Comparison of ENCODE assay signal across 12 cellular contexts in genomic region chr5:14743601-14744295, GRCh38.
DNase-seq lines count a peak whose midpoint lies in the region; ATAC-seq and TF ChIP-seq lines count a peak whose summit lies in the region.
"Had no signal": no experiment of that assay in that cellular context is flagged by ENCODE, and none has a peak within 500 bp of the region (broad histone marks: within the 10 kb centered on the region; RNA-seq: fewer than 3 reads in every experiment).

No MANE protein-coding gene starts in this region.

- no peak for TF ChIP-seq CTCF in CD8-positive, alpha-beta T cell (IDR thresholded peaks at IDR 0.05)
- no peak for TF ChIP-seq CTCF in astrocyte of the cerebellum (IDR thresholded peaks at IDR 0.05; ENCODE audit: low read depth, low read length, missing control alignments)

- in situ Hi-C loops in HAP-1 (cut with MboI; ENCODE audit: low sequenced_read_pairs) = no loop called here
- in situ Hi-C loops in astrocyte of the cerebellum (cut with HindIII; ENCODE audit: low sequenced_read_pairs) = no loop called here

- POLR2A ChIA-PET in CD8-positive, alpha-beta T cell (lab: Charles Lee) = interaction anchor here (0.9 kb wide), 1 partner anchor 25 kb away, joined by 3 read pairs; no protein-coding TSS in a partner anchor

- H3K27ac Mint-ChIP-seq in CD8-positive, alpha-beta T cell = peak overlapping the region; percentile 79

- CTCF ChIA-PET in CD8-positive, alpha-beta T cell (lab: Charles Lee) = interaction anchor here (0.7 to 5.7 kb wide), 3 partner anchors 16 to 250 kb away, joined by 3 to 27 read pairs (median 5); no protein-coding TSS in a partner anchor

- H3K36me3 Mint-ChIP-seq in CD8-positive, alpha-beta T cell = peaks cover 84% of the 10 kb centered on the region

- peaks cover 10% of the 10 kb centered on the region for H3K4me1 ChIP-seq in CD8-positive, alpha-beta T cell (ENCODE audit: insufficient read depth, low read length)
- H3K4me1 ChIP-seq in HAP-1 = peaks cover 27% of the 10 kb centered on the region
- H3K4me1 ChIP-seq: upper lobe of right lung had no signal

- intact Hi-C loops in CD8-positive, alpha-beta T cell (cut with DNase I, micrococcal nuclease) = no loop called here

- no peak for DNase-seq in CD8-positive, alpha-beta T cell
- peak; percentile 63 to 87 for DNase-seq in HAP-1 (ENCODE audit: low spot score in 2 of 2)
- peak; percentile 55 for DNase-seq in astrocyte of the cerebellum (ENCODE audit: low read depth)
- peak; percentile 24 for DNase-seq in non-pigmented ciliary epithelial cell (ENCODE audit: low read depth)
- DNase-seq in NCI-H128 (lab: John Stamatoyannopoulos, UW; ENCODE audit: unreplicated experiment) = no peak
- DNase-seq in middle frontal gyrus (ENCODE audit: extremely low spot score, low spot score) = no peak
- DNase-seq: activated naive CD8-positive, alpha-beta T cell treated with anti-CD3 and anti-CD28 coated beads, Interleukin-2, amount 10 ng/mL, durations not matched to agents 7 days and 5 days; NCI-H345; upper lobe of right lung had no signal

- H3K4me1 Mint-ChIP-seq in CD8-positive, alpha-beta T cell (ENCODE audit: low read depth) = peaks cover 34% of the 10 kb centered on the region

- H3K4me3 ChIP-seq in CD8-positive, alpha-beta T cell (ENCODE audit: low read depth, low read length) = no peak overlapping the region
- no peak overlapping the region for H3K4me3 ChIP-seq in HAP-1
- no peak overlapping the region for H3K4me3 ChIP-seq in astrocyte of the cerebellum (ENCODE audit: low read depth, low read length)
- H3K4me3 ChIP-seq: SJSA1, upper lobe of right lung had no signal

- no peaks in the 10 kb centered on the region for H3K27me3 ChIP-seq in CD8-positive, alpha-beta T cell (ENCODE audit: insufficient read depth, low read length)
- H3K27me3 ChIP-seq in HAP-1 (ENCODE audit: low read depth) = no peaks in the 10 kb centered on the region
- H3K27me3 ChIP-seq: SJSA1, upper lobe of right lung had no signal

- H3K36me3 ChIP-seq in CD8-positive, alpha-beta T cell (ENCODE audit: insufficient read depth, low read length) = peaks cover 14% of the 10 kb centered on the region
- H3K36me3 ChIP-seq in HAP-1 (replicated peaks) = no peaks in the 10 kb centered on the region
- H3K36me3 ChIP-seq: SJSA1 had no signal

- H3K27me3 Mint-ChIP-seq in CD8-positive, alpha-beta T cell (ENCODE audit: low read depth) = no peaks in the 10 kb centered on the region
- H3K27me3 Mint-ChIP-seq: activated naive CD8-positive, alpha-beta T cell treated with anti-CD3 and anti-CD28 coated beads, Interleukin-2, amount 10 ng/mL, durations not matched to agents 7 days and 5 days had no signal

- H3K9me3 Mint-ChIP-seq in CD8-positive, alpha-beta T cell = no peaks in the 10 kb centered on the region
- H3K9me3 Mint-ChIP-seq: activated naive CD8-positive, alpha-beta T cell treated with anti-CD3 and anti-CD28 coated beads, Interleukin-2, amount 10 ng/mL, durations not matched to agents 7 days and 5 days had no signal

- H3K9me3 ChIP-seq in CD8-positive, alpha-beta T cell (ENCODE audit: low read length) = no peaks in the 10 kb centered on the region
- no peaks in the 10 kb centered on the region for H3K9me3 ChIP-seq in HAP-1
- H3K9me3 ChIP-seq: SJSA1, upper lobe of right lung had no signal

- H3K4me3 Mint-ChIP-seq in CD8-positive, alpha-beta T cell = no peak overlapping the region
- H3K4me3 Mint-ChIP-seq: activated naive CD8-positive, alpha-beta T cell treated with anti-CD3 and anti-CD28 coated beads, Interleukin-2, amount 10 ng/mL, durations not matched to agents 7 days and 5 days had no signal

- no peak overlapping the region for H3K27ac ChIP-seq in CD8-positive, alpha-beta T cell (ENCODE audit: low read depth, low read length)
- H3K27ac ChIP-seq: SJSA1, upper lobe of right lung had no signal

- ATAC-seq in CD8-positive, alpha-beta T cell = no peak
- ATAC-seq in GM19328 (IDR thresholded peaks at IDR 0.05; ENCODE audit: unreplicated experiment) = no peak
- ATAC-seq in GM21367 (IDR thresholded peaks at IDR 0.05; ENCODE audit: unreplicated experiment) = no peak

Comparison
In these comparisons a context has a peak if more than half of its experiments do, and no peak if none do; other contexts are left out.
1. DNase-seq: peak in HAP-1 (2 of 2), astrocyte of the cerebellum (single experiment) and non-pigmented ciliary epithelial cell (single experiment); none in CD8-positive, alpha-beta T cell (0 of 7), NCI-H128 (single experiment) and middle frontal gyrus (single experiment).